Comparison of ENCODE assay signal across 10 cellular contexts in genomic region chr12:101642115-101643067, GRCh38. TPM values are rescaled to one million over a fixed set of nuclear protein-coding genes. Genes with fewer than 3 reads are reported as not detected.
DNase-seq lines count a peak whose midpoint lies in the region; ATAC-seq and TF ChIP-seq lines count a peak whose summit lies in the region.
"Had no signal": no experiment of that assay in that cellular context is flagged by ENCODE, and none has a peak within 500 bp of the region (broad histone marks: within the 10 kb centered on the region; RNA-seq: fewer than 3 reads in every experiment).

No MANE protein-coding gene starts in this region.

- H3K9me3 Mint-ChIP-seq in activated naive CD4-positive, alpha-beta T cell treated with anti-CD3 and anti-CD28 coated beads for 36 hours: no peaks in the 10 kb centered on the region
- no peaks in the 10 kb centered on the region for H3K9me3 Mint-ChIP-seq in central memory CD8-positive, alpha-beta T cell

- H3K36me3 ChIP-seq in right lobe of liver (no peaks in the 10 kb centered on the region), subcutaneous abdominal adipose tissue (ENCODE audit: control insufficient read depth in 5 of 5, insufficient read depth in 5 of 5, low read length in 5 of 5) (no peaks in the 10 kb centered on the region)

- peak overlapping the region; percentile 6 for H3K4me3 Mint-ChIP-seq in activated naive CD4-positive, alpha-beta T cell treated with anti-CD3 and anti-CD28 coated beads for 36 hours
- H3K4me3 Mint-ChIP-seq in central memory CD8-positive, alpha-beta T cell: peak overlapping the region; percentile 29

- H3K9me3 ChIP-seq in right lobe of liver: no peaks in the 10 kb centered on the region
- H3K9me3 ChIP-seq in subcutaneous abdominal adipose tissue (ENCODE audit: control insufficient read depth in 5 of 5, low read length in 5 of 5): no peaks in the 10 kb centered on the region

- H3K27me3 Mint-ChIP-seq in activated naive CD4-positive, alpha-beta T cell treated with anti-CD3 and anti-CD28 coated beads for 36 hours (ENCODE audit: low read depth): peaks cover 16% of the 10 kb centered on the region
- H3K27me3 Mint-ChIP-seq in central memory CD8-positive, alpha-beta T cell: peaks cover 57% of the 10 kb centered on the region

- H3K4me3 ChIP-seq in right lobe of liver (peak overlapping the region in 2 of 3 donors; percentile 8 to 28), subcutaneous abdominal adipose tissue (ENCODE audit: low read depth in 1 of 5, low read length in 5 of 5) (peak overlapping the region; percentile 23 to 59 (median 40))

- CTCF ChIA-PET in activated naive CD4-positive, alpha-beta T cell treated with anti-CD3 and anti-CD28 coated beads for 36 hours (lab: Charles Lee): no interaction called here

- H3K36me3 Mint-ChIP-seq in activated naive CD4-positive, alpha-beta T cell treated with anti-CD3 and anti-CD28 coated beads for 36 hours (ENCODE audit: low read depth): no peaks in the 10 kb centered on the region
- no peaks in the 10 kb centered on the region for H3K36me3 Mint-ChIP-seq in central memory CD8-positive, alpha-beta T cell (ENCODE audit: insufficient read depth)
- H3K36me3 Mint-ChIP-seq: CD4-positive, CD25-positive, alpha-beta regulatory T cell had no signal

- H3K4me1 ChIP-seq in right lobe of liver: peaks cover 0 to 7% (median 0%) of the 10 kb centered on the region in 4 donors
- H3K4me1 ChIP-seq in subcutaneous abdominal adipose tissue (ENCODE audit: control insufficient read depth in 5 of 5, insufficient read depth in 5 of 5, low read length in 5 of 5): peaks cover 0 to 6% (median 6%) of the 10 kb centered on the region in 5 donors

- H3K27ac Mint-ChIP-seq in activated naive CD4-positive, alpha-beta T cell treated with anti-CD3 and anti-CD28 coated beads for 36 hours: no peak overlapping the region
- H3K27ac Mint-ChIP-seq in central memory CD8-positive, alpha-beta T cell (ENCODE audit: low read depth): no peak overlapping the region

- ATAC-seq in central memory CD8-positive, alpha-beta T cell (replicated peaks; ENCODE audit: extremely low read depth, poor library complexity, severe bottlenecking): no peak
- ATAC-seq in right lobe of liver (peak; percentile 38 to 63 (median 56)), HG03175 (IDR thresholded peaks at IDR 0.05; ENCODE audit: unreplicated experiment) (no peak)

- no peak for DNase-seq in activated naive CD4-positive, alpha-beta T cell treated with anti-CD3 and anti-CD28 coated beads for 36 hours
- no peak for DNase-seq in activated naive CD4-positive, alpha-beta T cell (lab: John Stamatoyannopoulos, UW)
- DNase-seq in central memory CD8-positive, alpha-beta T cell (ENCODE audit: low spot score in 2 of 2): no peak
- DNase-seq in right lobe of liver (peak in 2 of 3 donors; percentile 25 to 56), medulla oblongata (ENCODE audit: extremely low spot score) (no peak)
- DNase-seq in activated CD4-positive, CD25-positive, alpha-beta regulatory T cell treated with anti-CD3 and anti-CD28 coated beads, Interleukin-2, amount 50 U/mL, for 72 hours: no peak
- DNase-seq: CD4-positive, CD25-positive, alpha-beta regulatory T cell; stimulated activated naive CD4-positive, alpha-beta T cell treated with Interleukin-2 at 50 U/mL for 16 hours had no signal

- H3K27ac ChIP-seq in right lobe of liver (no peak overlapping the region), subcutaneous abdominal adipose tissue (ENCODE audit: low read depth, low read length) (no peak overlapping the region)

- TF ChIP-seq CTCF in right lobe of liver (IDR thresholded peaks at IDR 0.05): no peak

- 7% methylated on average over 26 of the region's 36 CpGs for WGBS in right lobe of liver (ENCODE audit: insufficient coverage, low coverage, low lambda C conversion rate, missing lambda C conversion rate)

- intact Hi-C loops in activated naive CD4-positive, alpha-beta T cell treated with anti-CD3 and anti-CD28 coated beads for 36 hours (cut with micrococcal nuclease): no loop called here
- intact Hi-C loops in right lobe of liver (cut with DNase I): no loop called here

- no peak for TF ChIP-seq POLR2A in right lobe of liver (IDR thresholded peaks at IDR 0.05)

- H3K4me1 Mint-ChIP-seq in activated naive CD4-positive, alpha-beta T cell treated with anti-CD3 and anti-CD28 coated beads for 36 hours (ENCODE audit: low read depth): peaks cover 4% of the 10 kb centered on the region
- peaks cover 5% of the 10 kb centered on the region for H3K4me1 Mint-ChIP-seq in central memory CD8-positive, alpha-beta T cell

- H3K9ac ChIP-seq in subcutaneous abdominal adipose tissue (ENCODE audit: low read length in 5 of 5): no peak overlapping the region

- H3K27me3 ChIP-seq in right lobe of liver (no peaks in the 10 kb centered on the region), subcutaneous abdominal adipose tissue (ENCODE audit: control insufficient read depth in 5 of 5, insufficient read depth in 4 of 5, low read length in 5 of 5) (peaks cover 4 to 9% (median 7%) of the 10 kb centered on the region in 5 donors)

RNA-seq across cellular contexts. Expression of gene MYBPC1, which starts 47.6 kb away (rescaled TPM):
- not detected for total RNA-seq in activated naive CD4-positive, alpha-beta T cell treated with anti-CD3 and anti-CD28 coated beads for 36 hours
- 1 to 10 TPM in 2 of 6 experiments, under 1 TPM in 3, not detected in 1; 0.07 to 6.3 (median 0.66) TPM for total RNA-seq in right lobe of liver
- total RNA-seq: CD4-positive, CD25-positive, alpha-beta regulatory T cell had no signal

RNA-seq across cellular contexts. Expression of gene CHPT1, which starts 55.0 kb away (rescaled TPM):
- total RNA-seq in activated naive CD4-positive, alpha-beta T cell treated with anti-CD3 and anti-CD28 coated beads for 36 hours: 10 to 100 TPM; 17.1 to 20.0 TPM
- total RNA-seq in right lobe of liver: 100 to 1,000 TPM in 1 of 6 experiments, 10 to 100 TPM in 5; 52.3 to 110 (median 75.8) TPM

Comparison
In these comparisons a context has a peak if more than half of its experiments do, and no peak if none do; other contexts are left out.
1. DNase-seq: peak in right lobe of liver (2 of 3); none in activated naive CD4-positive, alpha-beta T cell treated with anti-CD3 and anti-CD28 coated beads for 36 hours (single experiment), activated naive CD4-positive, alpha-beta T cell (0 of 4), central memory CD8-positive, alpha-beta T cell (0 of 2), activated CD4-positive, CD25-positive, alpha-beta regulatory T cell treated with anti-CD3 and anti-CD28 coated beads, Interleukin-2, amount 50 U/mL, for 72 hours (single experiment) and medulla oblongata (single experiment).
2. ATAC-seq: peak in right lobe of liver (4 of 4); none in central memory CD8-positive, alpha-beta T cell (single experiment) and HG03175 (single experiment).